2 cellular contexts compared by ENCODE assay signal in genomic region chr12:13255792-13256704, GRCh38.
TF ChIP-seq lines count a peak whose summit lies in the region.

No MANE protein-coding gene starts in this region.

TF ChIP-seq in IMR-90, 13 proteins besides CTCF, POLR2A, EP300 and RAD21 (continued from another document):
- TF ChIP-seq USF2 (IDR thresholded peaks at IDR 0.05; ENCODE audit: low read depth, low read length): peak; percentile 51; the same call in 1 of the 2 replicates
- TF ChIP-seq BHLHE40 (IDR thresholded peaks at IDR 0.05; ENCODE audit: low read depth, low read length): peak; percentile 85

TF ChIP-seq in PFSK-1, 5 proteins besides CTCF, POLR2A, EP300 and RAD21 (continued from another document):
- TF ChIP-seq REST (IDR thresholded peaks at IDR 0.05; ENCODE audit: insufficient read depth in 1 of 2, low read depth in 2 of 2, low read length in 2 of 2) (no peak), FOXP2 (optimal IDR thresholded peaks at IDR 0.05; ENCODE audit: borderline replicate concordance, extremely low read depth, extremely low read length, insufficient read depth) (peak; percentile 90)
